Comparison of ENCODE assay signal across 9 cellular contexts in genomic region chr15:85708402-85708932, GRCh38.
DNase-seq lines count a peak whose midpoint lies in the region; ATAC-seq and TF ChIP-seq lines count a peak whose summit lies in the region.
"Had no signal": no experiment of that assay in that cellular context is flagged by ENCODE, and none has a peak within 500 bp of the region (broad histone marks: within the 10 kb centered on the region; RNA-seq: fewer than 3 reads in every experiment).

No MANE protein-coding gene starts in this region.

- H3K79me1 ChIP-seq in neuronal stem cell (ENCODE audit: low read depth, low read length) (no peaks in the 10 kb centered on the region), mesendoderm (ENCODE audit: low read length) (no peaks in the 10 kb centered on the region)

- DNase-seq in CD4-positive, alpha-beta T cell: no peak
- DNase-seq in T-cell (no peak), fibroblast of mammary gland (ENCODE audit: low read depth) (peak; percentile 22), neuronal stem cell (ENCODE audit: low spot score) (no peak), HEK293T (ENCODE audit: extremely low spot score) (no peak), mesendoderm (no peak)
- DNase-seq in stimulated activated naive CD4-positive, alpha-beta T cell treated with Interleukin-2 at 50 U/mL for 16 hours (lab: John Stamatoyannopoulos, UW): no peak
- DNase-seq: NCI-H2029 had no signal

- POLR2A ChIA-PET in CD4-positive, alpha-beta T cell (lab: Charles Lee): no interaction called here
- POLR2A ChIA-PET in T-cell (lab: Charles Lee) (interaction anchor here in 1 of 2 donors (0.9 kb wide), 1 partner anchor 18 kb away, joined by 3 read pairs; no protein-coding TSS in a partner anchor), HEK293T (lab: Yijun Ruan, JAX) (no interaction called here)

- H2BK15ac ChIP-seq in neuronal stem cell (ENCODE audit: low read length): no peak overlapping the region
- no peak overlapping the region for H2BK15ac ChIP-seq in mesendoderm (replicated peaks; ENCODE audit: low read depth)

- WGBS in neuronal stem cell (ENCODE audit: extremely low coverage in 2 of 2, insufficient read length in 2 of 2, insufficient replicate concordance in 1 of 2), 2 donors: no CpG with 5 or more reads among the region's 6 CpGs
- no CpG with 5 or more reads among the region's 6 CpGs for WGBS in mesendoderm (ENCODE audit: extremely low coverage, insufficient coverage, low lambda C conversion rate)

- no peak overlapping the region for H3K4me2 ChIP-seq in neuronal stem cell (ENCODE audit: insufficient read depth, low read length, poor library complexity, severe bottlenecking)
- no peak overlapping the region for H3K4me2 ChIP-seq in mesendoderm (ENCODE audit: low read length)

- H3K27me3 ChIP-seq in CD4-positive, alpha-beta T cell (ENCODE audit: control insufficient read depth, insufficient read depth, low read length): no peaks in the 10 kb centered on the region
- no peaks in the 10 kb centered on the region for H3K27me3 ChIP-seq in neutrophil
- no peaks in the 10 kb centered on the region for H3K27me3 ChIP-seq in neuronal stem cell (ENCODE audit: control insufficient read depth in 3 of 3, insufficient read depth in 3 of 3, low read depth in 1 of 3, low read length in 3 of 3)
- no peaks in the 10 kb centered on the region for H3K27me3 ChIP-seq in mesendoderm (ENCODE audit: insufficient read depth, low read length, poor library complexity)

- no peaks in the 10 kb centered on the region for H3K27me3 Mint-ChIP-seq in CD4-positive, alpha-beta T cell
- no peaks in the 10 kb centered on the region for H3K27me3 Mint-ChIP-seq in T-cell

- peaks cover 85% of the 10 kb centered on the region for H3K36me3 ChIP-seq in neutrophil
- H3K36me3 ChIP-seq in neuronal stem cell (replicated peaks in 1 of 2; ENCODE audit: control insufficient read depth in 2 of 2, insufficient read depth in 2 of 2, low read length in 2 of 2): peaks cover 7 to 47% of the 10 kb centered on the region in 2 donors
- H3K36me3 ChIP-seq in mesendoderm (ENCODE audit: control insufficient read depth, insufficient read depth, low read length): no peaks in the 10 kb centered on the region

- H2AFZ ChIP-seq in neuronal stem cell (ENCODE audit: low read length): no peak overlapping the region

- no peak overlapping the region for H3K18ac ChIP-seq in neuronal stem cell (ENCODE audit: low read length)
- no peak overlapping the region for H3K18ac ChIP-seq in mesendoderm (ENCODE audit: low read length)

- no peak overlapping the region for H4K8ac ChIP-seq in neuronal stem cell (ENCODE audit: low read depth, low read length)
- no peak overlapping the region for H4K8ac ChIP-seq in mesendoderm (ENCODE audit: low read depth, low read length)

- H3K27ac ChIP-seq in CD4-positive, alpha-beta T cell (ENCODE audit: low read depth, low read length): peak overlapping the region; percentile 42
- H3K27ac ChIP-seq in neutrophil: peak overlapping the region; percentile 75
- H3K27ac ChIP-seq in neuronal stem cell (replicated peaks; ENCODE audit: low read length): no peak overlapping the region
- no peak overlapping the region for H3K27ac ChIP-seq in mesendoderm (ENCODE audit: low read depth, low read length)

- H2AK5ac ChIP-seq in neuronal stem cell (ENCODE audit: low read depth, low read length) (no peak overlapping the region), mesendoderm (ENCODE audit: low read length) (no peak overlapping the region)

- H3K79me2 ChIP-seq in mesendoderm (ENCODE audit: control insufficient read depth, insufficient read depth, low read length): no peaks in the 10 kb centered on the region

- H3K4me1 ChIP-seq in neutrophil (ENCODE audit: control insufficient read depth in 1 of 2, insufficient read depth in 1 of 2, low read depth in 1 of 2, low read length in 1 of 2): peaks cover 12 to 13% of the 10 kb centered on the region in 2 experiments
- peaks cover 0 to 17% of the 10 kb centered on the region in 2 donors for H3K4me1 ChIP-seq in neuronal stem cell (ENCODE audit: control insufficient read depth in 2 of 2, insufficient read depth in 1 of 2, low read depth in 1 of 2, low read length in 2 of 2)
- peaks cover 4% of the 10 kb centered on the region for H3K4me1 ChIP-seq in mesendoderm (ENCODE audit: control insufficient read depth, low read depth, low read length)

- H3K9me3 ChIP-seq in CD4-positive, alpha-beta T cell (ENCODE audit: control insufficient read depth, low read length): no peaks in the 10 kb centered on the region
- no peaks in the 10 kb centered on the region for H3K9me3 ChIP-seq in neutrophil
- H3K9me3 ChIP-seq in neuronal stem cell (replicated peaks in 1 of 2; ENCODE audit: control insufficient read depth in 2 of 2, insufficient read depth in 1 of 2, low read depth in 1 of 2, low read length in 2 of 2): no peaks in the 10 kb centered on the region

- peak overlapping the region; percentile 75 for H3K4me3 Mint-ChIP-seq in CD4-positive, alpha-beta T cell
- peak overlapping the region; percentile 73 to 84 (median 82) for H3K4me3 Mint-ChIP-seq in T-cell

- no peak for ATAC-seq in CD4-positive, alpha-beta T cell (ENCODE audit: poor library complexity)
- no peak for ATAC-seq in T-cell (replicated peaks in 1 of 4)

- no peak overlapping the region for H2BK12ac ChIP-seq in neuronal stem cell (ENCODE audit: low read length)

- H3K9me3 Mint-ChIP-seq in CD4-positive, alpha-beta T cell: no peaks in the 10 kb centered on the region
- H3K9me3 Mint-ChIP-seq in T-cell: no peaks in the 10 kb centered on the region

- H3K23ac ChIP-seq in neuronal stem cell (ENCODE audit: low read depth, low read length, poor library complexity): no peak overlapping the region
- H3K23ac ChIP-seq in mesendoderm (ENCODE audit: low read length): no peak overlapping the region

- TF ChIP-seq CTCF in CD4-positive, alpha-beta T cell (IDR thresholded peaks at IDR 0.05): no peak
- TF ChIP-seq CTCF in fibroblast of mammary gland (conservative IDR thresholded peaks at IDR 0.05; ENCODE audit: control insufficient read depth, insufficient read depth, low read depth, low read length) (no peak), neutrophil (IDR thresholded peaks at IDR 0.05) (no peak)

- no peak overlapping the region for H3K56ac ChIP-seq in mesendoderm (ENCODE audit: low read length)

- H2BK5ac ChIP-seq in neuronal stem cell (ENCODE audit: low read length) (no peak overlapping the region), mesendoderm (ENCODE audit: low read length) (no peak overlapping the region)

- no peak overlapping the region for H4K5ac ChIP-seq in mesendoderm (ENCODE audit: low read length)

- H3K36me3 Mint-ChIP-seq in CD4-positive, alpha-beta T cell (ENCODE audit: low read depth): peaks cover 83% of the 10 kb centered on the region
- peaks cover 51% of the 10 kb centered on the region for H3K36me3 Mint-ChIP-seq in T-cell

- H3K27ac Mint-ChIP-seq in CD4-positive, alpha-beta T cell: peak overlapping the region; percentile 98
- H3K27ac Mint-ChIP-seq in T-cell: peak overlapping the region; percentile 95 to 98

- CTCF ChIA-PET in CD4-positive, alpha-beta T cell (lab: Charles Lee): no interaction called here
- CTCF ChIA-PET in T-cell (lab: Charles Lee): no interaction called here
- CTCF ChIA-PET in HEK293T (lab: Yijun Ruan, JAX): no interaction called here

- no peak overlapping the region for H3K14ac ChIP-seq in neuronal stem cell (ENCODE audit: low read length)

- peaks cover 87% of the 10 kb centered on the region for H3K4me1 Mint-ChIP-seq in CD4-positive, alpha-beta T cell (ENCODE audit: low read depth)
- peaks cover 74 to 87% (median 86%) of the 10 kb centered on the region in 3 donors for H3K4me1 Mint-ChIP-seq in T-cell

- intact Hi-C loops in CD4-positive, alpha-beta T cell (cut with DNase I, micrococcal nuclease): loop anchor here (5.0 to 10.0 kb wide), 4 partner anchors 86 to 324 kb away; partner anchors contain the start of gene AKAP13 (in 1 of the 2)

- H3K4ac ChIP-seq in neuronal stem cell (ENCODE audit: low read length): no peak overlapping the region
- H3K4ac ChIP-seq in mesendoderm (ENCODE audit: low read depth, low read length): no peak overlapping the region

- H4K91ac ChIP-seq in neuronal stem cell (ENCODE audit: low read depth, low read length, poor library complexity): no peak overlapping the region

- H3K9ac ChIP-seq in neuronal stem cell (ENCODE audit: low read depth, low read length, poor library complexity) (no peak overlapping the region), mesendoderm (ENCODE audit: low read length) (no peak overlapping the region)

- H3K4me3 ChIP-seq in fibroblast of mammary gland (ENCODE audit: control insufficient read depth, low read depth, low read length): no peak overlapping the region
- no peak overlapping the region for H3K4me3 ChIP-seq in neutrophil (ENCODE audit: low read depth in 1 of 2, low read length in 1 of 2)
- H3K4me3 ChIP-seq in neuronal stem cell (ENCODE audit: low read length in 2 of 2): no peak overlapping the region
- no peak overlapping the region for H3K4me3 ChIP-seq in mesendoderm (ENCODE audit: low read length)

- H2BK120ac ChIP-seq in neuronal stem cell (ENCODE audit: low read depth, low read length): no peak overlapping the region
- no peak overlapping the region for H2BK120ac ChIP-seq in mesendoderm (ENCODE audit: low read depth, low read length)

TF ChIP-seq in HEK293T, 16 proteins besides CTCF, POLR2A, EP300 and RAD21 (continues in another document):
- TF ChIP-seq CTBP1 (IDR thresholded peaks at IDR 0.05; ENCODE audit: borderline replicate concordance) (no peak), TARDBP (IDR thresholded peaks at IDR 0.05) (no peak), PKNOX1 (IDR thresholded peaks at IDR 0.05) (no peak), FOXM1 (IDR thresholded peaks at IDR 0.05; ENCODE audit: borderline replicate concordance) (no peak), BHLHE40 (IDR thresholded peaks at IDR 0.05; ENCODE audit: borderline replicate concordance) (no peak), LEF1 (IDR thresholded peaks at IDR 0.05; ENCODE audit: borderline replicate concordance) (no peak), ARNT (IDR thresholded peaks at IDR 0.05) (no peak), L3MBTL2 (conservative IDR thresholded peaks at IDR 0.05) (no peak), SUZ12 (IDR thresholded peaks at IDR 0.05) (no peak), ELF4 (IDR thresholded peaks at IDR 0.05) (no peak), SP1 (IDR thresholded peaks at IDR 0.05) (no peak), FOXK2 (IDR thresholded peaks at IDR 0.05) (no peak), FOXA1 (IDR thresholded peaks at IDR 0.05) (no peak), HDGF (IDR thresholded peaks at IDR 0.05; ENCODE audit: borderline replicate concordance) (no peak), ZNF384 (IDR thresholded peaks at IDR 0.05) (no peak)

Comparison
In these comparisons a context has a peak if more than half of its experiments do, and no peak if none do; other contexts are left out.
1. H3K27ac ChIP-seq: peak in CD4-positive, alpha-beta T cell (single experiment) and neutrophil (single experiment); none in neuronal stem cell (single experiment) and mesendoderm (single experiment).